1 cellular context compared by ENCODE assay signal in the genomic region with DNA sequence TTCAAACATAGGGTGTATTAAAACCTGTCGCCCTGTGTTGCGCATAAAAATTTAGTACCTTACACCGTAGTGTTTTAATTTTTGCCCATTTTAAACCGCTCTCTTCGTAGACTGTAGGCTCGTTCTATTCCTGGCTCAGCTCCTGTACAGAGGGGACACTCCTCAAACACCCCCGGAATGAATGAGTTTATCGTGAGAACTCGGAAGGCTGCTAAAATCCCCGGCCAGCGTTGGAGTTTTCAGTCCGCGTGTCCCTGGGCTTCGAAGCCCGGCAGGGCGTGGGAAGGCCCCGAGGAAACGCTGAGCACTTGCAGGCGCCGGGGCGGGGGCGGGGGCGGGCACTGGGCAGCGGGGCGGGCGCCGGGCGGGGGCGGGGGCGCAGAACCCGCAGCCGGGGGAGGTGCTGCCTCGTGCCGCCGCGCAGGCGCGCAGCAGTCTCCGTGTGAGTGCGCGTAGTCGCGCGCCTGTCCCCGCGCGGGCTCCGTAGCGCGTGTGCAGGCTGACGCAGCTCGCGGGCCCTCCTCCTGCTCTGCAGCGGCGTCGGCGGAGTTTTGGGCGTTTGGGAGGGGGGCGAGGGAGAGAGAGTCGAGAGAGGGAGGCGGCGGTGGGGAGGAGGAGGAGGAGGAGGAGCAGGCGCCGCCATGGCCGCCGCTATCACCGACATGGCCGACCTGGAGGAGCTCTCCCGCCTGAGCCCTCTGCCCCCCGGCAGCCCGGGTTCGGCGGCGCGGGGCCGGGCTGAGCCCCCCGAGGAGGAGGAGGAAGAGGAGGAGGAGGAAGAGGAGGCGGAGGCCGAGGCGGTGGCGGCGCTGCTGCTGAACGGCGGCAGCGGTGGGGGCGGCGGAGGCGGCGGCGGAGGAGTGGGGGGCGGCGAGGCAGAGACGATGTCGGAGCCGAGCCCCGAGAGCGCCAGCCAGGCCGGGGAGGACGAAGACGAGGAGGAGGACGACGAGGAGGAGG.
TF ChIP-seq lines count a peak whose summit lies in the region.

A gene with protein sequence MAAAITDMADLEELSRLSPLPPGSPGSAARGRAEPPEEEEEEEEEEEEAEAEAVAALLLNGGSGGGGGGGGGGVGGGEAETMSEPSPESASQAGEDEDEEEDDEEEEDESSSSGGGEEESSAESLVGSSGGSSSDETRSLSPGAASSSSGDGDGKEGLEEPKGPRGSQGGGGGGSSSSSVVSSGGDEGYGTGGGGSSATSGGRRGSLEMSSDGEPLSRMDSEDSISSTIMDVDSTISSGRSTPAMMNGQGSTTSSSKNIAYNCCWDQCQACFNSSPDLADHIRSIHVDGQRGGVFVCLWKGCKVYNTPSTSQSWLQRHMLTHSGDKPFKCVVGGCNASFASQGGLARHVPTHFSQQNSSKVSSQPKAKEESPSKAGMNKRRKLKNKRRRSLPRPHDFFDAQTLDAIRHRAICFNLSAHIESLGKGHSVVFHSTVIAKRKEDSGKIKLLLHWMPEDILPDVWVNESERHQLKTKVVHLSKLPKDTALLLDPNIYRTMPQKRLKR (plus strand): TSS at position 434 of the 960 bp plus-strand sequence. CDS start 208 bp downstream, at position 642.

TF ChIP-seq in HepG2, 621 proteins besides CTCF, POLR2A, EP300 and RAD21 (continued from another document and continues in another):
- TF ChIP-seq ZNF343 (CRISPR knock-in tag; IDR thresholded peaks at IDR 0.05), result no peak; the same call in 1 of the 2 replicates
- TF ChIP-seq ZNF790 (CRISPR knock-in tag; IDR thresholded peaks at IDR 0.05; ENCODE audit: borderline replicate concordance), result 0 out of 2 replicates have a peak, but pooled peaks have one; percentile 10
- TF ChIP-seq KLF9 (CRISPR knock-in tag; IDR thresholded peaks at IDR 0.05; ENCODE audit: low read depth), result no peak
- TF ChIP-seq ZNF839 (CRISPR knock-in tag; IDR thresholded peaks at IDR 0.05; ENCODE audit: borderline replicate concordance), result no peak
- TF ChIP-seq ZSCAN30 (CRISPR knock-in tag; IDR thresholded peaks at IDR 0.05), result peak; percentile 82; the same call in 1 of the 2 replicates
- TF ChIP-seq, protein P1, sequence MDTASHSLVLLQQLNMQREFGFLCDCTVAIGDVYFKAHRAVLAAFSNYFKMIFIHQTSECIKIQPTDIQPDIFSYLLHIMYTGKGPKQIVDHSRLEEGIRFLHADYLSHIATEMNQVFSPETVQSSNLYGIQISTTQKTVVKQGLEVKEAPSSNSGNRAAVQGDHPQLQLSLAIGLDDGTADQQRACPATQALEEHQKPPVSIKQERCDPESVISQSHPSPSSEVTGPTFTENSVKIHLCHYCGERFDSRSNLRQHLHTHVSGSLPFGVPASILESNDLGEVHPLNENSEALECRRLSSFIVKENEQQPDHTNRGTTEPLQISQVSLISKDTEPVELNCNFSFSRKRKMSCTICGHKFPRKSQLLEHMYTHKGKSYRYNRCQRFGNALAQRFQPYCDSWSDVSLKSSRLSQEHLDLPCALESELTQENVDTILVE (CRISPR knock-in tag; IDR thresholded peaks at IDR 0.05), result peak; percentile 51; the same call in 1 of the 2 replicates
- TF ChIP-seq, protein P2, sequence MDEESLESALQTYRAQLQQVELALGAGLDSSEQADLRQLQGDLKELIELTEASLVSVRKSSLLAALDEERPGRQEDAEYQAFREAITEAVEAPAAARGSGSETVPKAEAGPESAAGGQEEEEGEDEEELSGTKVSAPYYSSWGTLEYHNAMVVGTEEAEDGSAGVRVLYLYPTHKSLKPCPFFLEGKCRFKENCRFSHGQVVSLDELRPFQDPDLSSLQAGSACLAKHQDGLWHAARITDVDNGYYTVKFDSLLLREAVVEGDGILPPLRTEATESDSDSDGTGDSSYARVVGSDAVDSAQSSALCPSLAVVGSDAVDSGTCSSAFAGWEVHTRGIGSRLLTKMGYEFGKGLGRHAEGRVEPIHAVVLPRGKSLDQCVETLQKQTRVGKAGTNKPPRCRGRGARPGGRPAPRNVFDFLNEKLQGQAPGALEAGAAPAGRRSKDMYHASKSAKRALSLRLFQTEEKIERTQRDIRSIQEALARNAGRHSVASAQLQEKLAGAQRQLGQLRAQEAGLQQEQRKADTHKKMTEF (CRISPR knock-in tag; IDR thresholded peaks at IDR 0.05), result peak; percentile 75
- TF ChIP-seq ZNF20 (CRISPR knock-in tag; IDR thresholded peaks at IDR 0.05), result peak; percentile 65; the same call in 1 of the 2 replicates
- TF ChIP-seq, protein P3, sequence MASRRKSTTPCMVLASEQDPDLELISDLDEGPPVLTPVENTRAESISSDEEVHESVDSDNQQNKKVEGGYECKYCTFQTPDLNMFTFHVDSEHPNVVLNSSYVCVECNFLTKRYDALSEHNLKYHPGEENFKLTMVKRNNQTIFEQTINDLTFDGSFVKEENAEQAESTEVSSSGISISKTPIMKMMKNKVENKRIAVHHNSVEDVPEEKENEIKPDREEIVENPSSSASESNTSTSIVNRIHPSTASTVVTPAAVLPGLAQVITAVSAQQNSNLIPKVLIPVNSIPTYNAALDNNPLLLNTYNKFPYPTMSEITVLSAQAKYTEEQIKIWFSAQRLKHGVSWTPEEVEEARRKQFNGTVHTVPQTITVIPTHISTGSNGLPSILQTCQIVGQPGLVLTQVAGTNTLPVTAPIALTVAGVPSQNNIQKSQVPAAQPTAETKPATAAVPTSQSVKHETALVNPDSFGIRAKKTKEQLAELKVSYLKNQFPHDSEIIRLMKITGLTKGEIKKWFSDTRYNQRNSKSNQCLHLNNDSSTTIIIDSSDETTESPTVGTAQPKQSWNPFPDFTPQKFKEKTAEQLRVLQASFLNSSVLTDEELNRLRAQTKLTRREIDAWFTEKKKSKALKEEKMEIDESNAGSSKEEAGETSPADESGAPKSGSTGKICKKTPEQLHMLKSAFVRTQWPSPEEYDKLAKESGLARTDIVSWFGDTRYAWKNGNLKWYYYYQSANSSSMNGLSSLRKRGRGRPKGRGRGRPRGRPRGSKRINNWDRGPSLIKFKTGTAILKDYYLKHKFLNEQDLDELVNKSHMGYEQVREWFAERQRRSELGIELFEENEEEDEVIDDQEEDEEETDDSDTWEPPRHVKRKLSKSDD (CRISPR knock-in tag; IDR thresholded peaks at IDR 0.05; ENCODE audit: low read depth), result 0 out of 2 replicates have a peak, but pooled peaks have one; percentile 22
- peak; percentile 78 for TF ChIP-seq SAP130 (CRISPR knock-in tag; IDR thresholded peaks at IDR 0.05; ENCODE audit: low read depth)
- TF ChIP-seq, protein P4, sequence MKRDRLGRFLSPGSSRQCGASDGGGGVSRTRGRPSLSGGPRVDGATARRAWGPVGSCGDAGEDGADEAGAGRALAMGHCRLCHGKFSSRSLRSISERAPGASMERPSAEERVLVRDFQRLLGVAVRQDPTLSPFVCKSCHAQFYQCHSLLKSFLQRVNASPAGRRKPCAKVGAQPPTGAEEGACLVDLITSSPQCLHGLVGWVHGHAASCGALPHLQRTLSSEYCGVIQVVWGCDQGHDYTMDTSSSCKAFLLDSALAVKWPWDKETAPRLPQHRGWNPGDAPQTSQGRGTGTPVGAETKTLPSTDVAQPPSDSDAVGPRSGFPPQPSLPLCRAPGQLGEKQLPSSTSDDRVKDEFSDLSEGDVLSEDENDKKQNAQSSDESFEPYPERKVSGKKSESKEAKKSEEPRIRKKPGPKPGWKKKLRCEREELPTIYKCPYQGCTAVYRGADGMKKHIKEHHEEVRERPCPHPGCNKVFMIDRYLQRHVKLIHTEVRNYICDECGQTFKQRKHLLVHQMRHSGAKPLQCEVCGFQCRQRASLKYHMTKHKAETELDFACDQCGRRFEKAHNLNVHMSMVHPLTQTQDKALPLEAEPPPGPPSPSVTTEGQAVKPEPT (CRISPR knock-in tag; IDR thresholded peaks at IDR 0.05; ENCODE audit: low read depth), result 0 out of 2 replicates have a peak, but pooled peaks have one; percentile 27
- peak; percentile 54 for TF ChIP-seq ZMYM3 (CRISPR knock-in tag; IDR thresholded peaks at IDR 0.05)
- no peak for TF ChIP-seq ZSCAN29 (CRISPR knock-in tag; conservative IDR thresholded peaks at IDR 0.05)
- TF ChIP-seq, protein P5, sequence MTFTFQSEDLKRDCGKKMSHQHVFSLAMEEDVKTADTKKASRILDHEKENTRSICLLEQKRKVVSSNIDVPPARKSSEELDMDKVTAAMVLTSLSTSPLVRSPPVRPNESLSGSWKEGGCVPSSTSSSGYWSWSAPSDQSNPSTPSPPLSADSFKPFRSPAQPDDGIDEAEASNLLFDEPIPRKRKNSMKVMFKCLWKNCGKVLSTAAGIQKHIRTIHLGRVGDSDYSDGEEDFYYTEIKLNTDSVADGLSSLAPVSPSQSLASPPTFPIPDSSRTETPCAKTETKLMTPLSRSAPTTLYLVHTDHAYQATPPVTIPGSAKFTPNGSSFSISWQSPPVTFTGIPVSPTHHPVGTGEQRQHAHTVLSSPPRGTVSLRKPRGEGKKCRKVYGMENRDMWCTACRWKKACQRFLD (CRISPR knock-in tag; IDR thresholded peaks at IDR 0.05; ENCODE audit: borderline replicate concordance), result peak; percentile 77; the same call in 1 of the 2 replicates
- TF ChIP-seq TMF1 (CRISPR knock-in tag; IDR thresholded peaks at IDR 0.05; ENCODE audit: low read depth), result peak; percentile 78
- no peak for TF ChIP-seq ZKSCAN5 (CRISPR knock-in tag; IDR thresholded peaks at IDR 0.05)
- TF ChIP-seq, protein P6, sequence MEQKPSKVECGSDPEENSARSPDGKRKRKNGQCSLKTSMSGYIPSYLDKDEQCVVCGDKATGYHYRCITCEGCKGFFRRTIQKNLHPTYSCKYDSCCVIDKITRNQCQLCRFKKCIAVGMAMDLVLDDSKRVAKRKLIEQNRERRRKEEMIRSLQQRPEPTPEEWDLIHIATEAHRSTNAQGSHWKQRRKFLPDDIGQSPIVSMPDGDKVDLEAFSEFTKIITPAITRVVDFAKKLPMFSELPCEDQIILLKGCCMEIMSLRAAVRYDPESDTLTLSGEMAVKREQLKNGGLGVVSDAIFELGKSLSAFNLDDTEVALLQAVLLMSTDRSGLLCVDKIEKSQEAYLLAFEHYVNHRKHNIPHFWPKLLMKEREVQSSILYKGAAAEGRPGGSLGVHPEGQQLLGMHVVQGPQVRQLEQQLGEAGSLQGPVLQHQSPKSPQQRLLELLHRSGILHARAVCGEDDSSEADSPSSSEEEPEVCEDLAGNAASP (CRISPR knock-in tag; IDR thresholded peaks at IDR 0.05; ENCODE audit: borderline replicate concordance), result no peak
- TF ChIP-seq ZNF589 (CRISPR knock-in tag; conservative IDR thresholded peaks at IDR 0.05), result peak; percentile 76
- TF ChIP-seq ZNF556 (CRISPR knock-in tag; IDR thresholded peaks at IDR 0.05; ENCODE audit: borderline replicate concordance), result no peak
- TF ChIP-seq, protein P7, sequence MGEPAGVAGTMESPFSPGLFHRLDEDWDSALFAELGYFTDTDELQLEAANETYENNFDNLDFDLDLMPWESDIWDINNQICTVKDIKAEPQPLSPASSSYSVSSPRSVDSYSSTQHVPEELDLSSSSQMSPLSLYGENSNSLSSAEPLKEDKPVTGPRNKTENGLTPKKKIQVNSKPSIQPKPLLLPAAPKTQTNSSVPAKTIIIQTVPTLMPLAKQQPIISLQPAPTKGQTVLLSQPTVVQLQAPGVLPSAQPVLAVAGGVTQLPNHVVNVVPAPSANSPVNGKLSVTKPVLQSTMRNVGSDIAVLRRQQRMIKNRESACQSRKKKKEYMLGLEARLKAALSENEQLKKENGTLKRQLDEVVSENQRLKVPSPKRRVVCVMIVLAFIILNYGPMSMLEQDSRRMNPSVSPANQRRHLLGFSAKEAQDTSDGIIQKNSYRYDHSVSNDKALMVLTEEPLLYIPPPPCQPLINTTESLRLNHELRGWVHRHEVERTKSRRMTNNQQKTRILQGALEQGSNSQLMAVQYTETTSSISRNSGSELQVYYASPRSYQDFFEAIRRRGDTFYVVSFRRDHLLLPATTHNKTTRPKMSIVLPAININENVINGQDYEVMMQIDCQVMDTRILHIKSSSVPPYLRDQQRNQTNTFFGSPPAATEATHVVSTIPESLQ (CRISPR knock-in tag; conservative IDR thresholded peaks at IDR 0.05), result no peak
- peak; percentile 51; the same call in 1 of the 2 replicates for TF ChIP-seq ZNF816 (CRISPR knock-in tag; IDR thresholded peaks at IDR 0.05; ENCODE audit: borderline replicate concordance)
- peak; percentile 42; the same call in 1 of the 2 replicates for TF ChIP-seq ARNTL (CRISPR knock-in tag; IDR thresholded peaks at IDR 0.05)
- peak; percentile 78; the same call in 1 of the 2 replicates for TF ChIP-seq MXD4 (CRISPR knock-in tag; IDR thresholded peaks at IDR 0.05)
- 0 out of 2 replicates have a peak, but pooled peaks have one; percentile 5 for TF ChIP-seq NRL (CRISPR knock-in tag; IDR thresholded peaks at IDR 0.05; ENCODE audit: borderline replicate concordance)
- TF ChIP-seq RARG (CRISPR knock-in tag; IDR thresholded peaks at IDR 0.05; ENCODE audit: low read depth), result no peak
- peak; percentile 87 for TF ChIP-seq EEA1 (CRISPR knock-in tag; IDR thresholded peaks at IDR 0.05; ENCODE audit: borderline replicate concordance)
- TF ChIP-seq, protein P8, sequence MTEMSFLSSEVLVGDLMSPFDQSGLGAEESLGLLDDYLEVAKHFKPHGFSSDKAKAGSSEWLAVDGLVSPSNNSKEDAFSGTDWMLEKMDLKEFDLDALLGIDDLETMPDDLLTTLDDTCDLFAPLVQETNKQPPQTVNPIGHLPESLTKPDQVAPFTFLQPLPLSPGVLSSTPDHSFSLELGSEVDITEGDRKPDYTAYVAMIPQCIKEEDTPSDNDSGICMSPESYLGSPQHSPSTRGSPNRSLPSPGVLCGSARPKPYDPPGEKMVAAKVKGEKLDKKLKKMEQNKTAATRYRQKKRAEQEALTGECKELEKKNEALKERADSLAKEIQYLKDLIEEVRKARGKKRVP (CRISPR knock-in tag; IDR thresholded peaks at IDR 0.05), result peak in 1 of 2 experiments; percentile 7; a peak in 1 of 4 replicates
- TF ChIP-seq ATM (IDR thresholded peaks at IDR 0.05; ENCODE audit: borderline replicate concordance), result no peak
- TF ChIP-seq, protein P9, sequence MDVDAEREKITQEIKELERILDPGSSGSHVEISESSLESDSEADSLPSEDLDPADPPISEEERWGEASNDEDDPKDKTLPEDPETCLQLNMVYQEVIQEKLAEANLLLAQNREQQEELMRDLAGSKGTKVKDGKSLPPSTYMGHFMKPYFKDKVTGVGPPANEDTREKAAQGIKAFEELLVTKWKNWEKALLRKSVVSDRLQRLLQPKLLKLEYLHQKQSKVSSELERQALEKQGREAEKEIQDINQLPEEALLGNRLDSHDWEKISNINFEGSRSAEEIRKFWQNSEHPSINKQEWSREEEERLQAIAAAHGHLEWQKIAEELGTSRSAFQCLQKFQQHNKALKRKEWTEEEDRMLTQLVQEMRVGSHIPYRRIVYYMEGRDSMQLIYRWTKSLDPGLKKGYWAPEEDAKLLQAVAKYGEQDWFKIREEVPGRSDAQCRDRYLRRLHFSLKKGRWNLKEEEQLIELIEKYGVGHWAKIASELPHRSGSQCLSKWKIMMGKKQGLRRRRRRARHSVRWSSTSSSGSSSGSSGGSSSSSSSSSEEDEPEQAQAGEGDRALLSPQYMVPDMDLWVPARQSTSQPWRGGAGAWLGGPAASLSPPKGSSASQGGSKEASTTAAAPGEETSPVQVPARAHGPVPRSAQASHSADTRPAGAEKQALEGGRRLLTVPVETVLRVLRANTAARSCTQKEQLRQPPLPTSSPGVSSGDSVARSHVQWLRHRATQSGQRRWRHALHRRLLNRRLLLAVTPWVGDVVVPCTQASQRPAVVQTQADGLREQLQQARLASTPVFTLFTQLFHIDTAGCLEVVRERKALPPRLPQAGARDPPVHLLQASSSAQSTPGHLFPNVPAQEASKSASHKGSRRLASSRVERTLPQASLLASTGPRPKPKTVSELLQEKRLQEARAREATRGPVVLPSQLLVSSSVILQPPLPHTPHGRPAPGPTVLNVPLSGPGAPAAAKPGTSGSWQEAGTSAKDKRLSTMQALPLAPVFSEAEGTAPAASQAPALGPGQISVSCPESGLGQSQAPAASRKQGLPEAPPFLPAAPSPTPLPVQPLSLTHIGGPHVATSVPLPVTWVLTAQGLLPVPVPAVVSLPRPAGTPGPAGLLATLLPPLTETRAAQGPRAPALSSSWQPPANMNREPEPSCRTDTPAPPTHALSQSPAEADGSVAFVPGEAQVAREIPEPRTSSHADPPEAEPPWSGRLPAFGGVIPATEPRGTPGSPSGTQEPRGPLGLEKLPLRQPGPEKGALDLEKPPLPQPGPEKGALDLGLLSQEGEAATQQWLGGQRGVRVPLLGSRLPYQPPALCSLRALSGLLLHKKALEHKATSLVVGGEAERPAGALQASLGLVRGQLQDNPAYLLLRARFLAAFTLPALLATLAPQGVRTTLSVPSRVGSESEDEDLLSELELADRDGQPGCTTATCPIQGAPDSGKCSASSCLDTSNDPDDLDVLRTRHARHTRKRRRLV (CRISPR knock-in tag; IDR thresholded peaks at IDR 0.05), result peak; percentile 25; the same call in 1 of the 2 replicates
